ENCODE assay signal across 8 cellular contexts in the genomic region with DNA sequence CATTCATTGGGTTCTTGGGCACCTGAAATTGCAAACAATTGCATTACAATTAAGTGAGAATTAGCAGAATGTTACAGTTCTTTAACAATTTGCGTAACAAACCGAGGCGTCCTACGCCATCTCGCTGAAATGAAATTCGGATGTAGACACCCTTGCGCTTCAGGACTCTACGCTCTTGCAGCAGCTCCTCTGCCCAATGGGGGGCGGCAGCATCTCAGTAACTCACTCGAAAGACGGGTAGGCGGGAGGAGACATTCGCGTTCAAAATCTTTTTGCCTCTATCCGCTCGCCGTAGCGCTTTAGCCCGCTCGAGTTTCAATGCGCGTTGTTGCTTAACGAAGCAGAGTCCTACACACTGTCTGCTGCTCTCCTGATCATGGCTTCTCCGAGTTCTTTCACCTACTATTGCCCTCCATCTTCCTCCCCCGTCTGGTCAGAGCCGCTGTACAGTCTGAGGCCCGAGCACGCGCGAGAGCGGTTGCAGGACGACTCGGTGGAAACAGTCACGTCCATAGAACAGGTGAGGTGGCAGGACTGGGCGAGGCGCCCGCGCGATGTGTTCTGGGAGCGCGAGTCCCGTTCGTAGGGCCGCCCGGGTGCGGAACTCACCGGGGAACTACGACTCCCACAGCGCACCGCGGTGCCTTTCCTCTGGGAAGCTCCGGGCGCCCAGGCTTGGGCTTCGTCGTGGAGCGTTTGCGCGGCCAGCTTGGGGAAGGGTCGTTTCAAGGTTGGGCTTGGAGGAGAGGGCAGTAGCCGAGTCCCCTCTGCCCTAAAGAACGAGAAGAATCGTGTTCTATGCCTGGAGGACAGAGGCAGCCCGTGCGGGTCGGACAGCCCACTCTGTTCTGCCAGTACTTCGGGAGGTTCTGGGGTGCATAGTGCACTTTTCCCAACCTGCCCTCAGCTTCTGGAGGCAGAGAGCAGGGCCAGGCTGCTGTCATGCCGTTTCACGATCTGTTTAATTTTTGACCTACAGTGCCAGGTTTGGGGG. TPM values are rescaled to one million over a fixed set of nuclear protein-coding genes. Genes with fewer than 3 reads are reported as not detected.
DNase-seq lines count a peak whose midpoint lies in the region; ATAC-seq and TF ChIP-seq lines count a peak whose summit lies in the region.

A gene with protein sequence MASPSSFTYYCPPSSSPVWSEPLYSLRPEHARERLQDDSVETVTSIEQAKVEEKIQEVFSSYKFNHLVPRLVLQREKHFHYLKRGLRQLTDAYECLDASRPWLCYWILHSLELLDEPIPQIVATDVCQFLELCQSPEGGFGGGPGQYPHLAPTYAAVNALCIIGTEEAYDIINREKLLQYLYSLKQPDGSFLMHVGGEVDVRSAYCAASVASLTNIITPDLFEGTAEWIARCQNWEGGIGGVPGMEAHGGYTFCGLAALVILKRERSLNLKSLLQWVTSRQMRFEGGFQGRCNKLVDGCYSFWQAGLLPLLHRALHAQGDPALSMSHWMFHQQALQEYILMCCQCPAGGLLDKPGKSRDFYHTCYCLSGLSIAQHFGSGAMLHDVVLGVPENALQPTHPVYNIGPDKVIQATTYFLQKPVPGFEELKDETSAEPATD (plus strand): TSS at position 318 of the 994 bp plus-strand sequence. CDS start 59 bp downstream, at position 377.

- TF ChIP-seq EP300 in transverse colon (IDR thresholded peaks at IDR 0.05; ENCODE audit: low read depth): no peak

- DNase-seq in NCI-H1417 treated with DMSO at 0.1 percent for 48 hours (lab: John Stamatoyannopoulos, UW) (peak; percentile 84), SW480 (ENCODE audit: low spot score) (peak; percentile 97), adipocyte (ENCODE audit: low read depth) (peak; percentile 98), cardiac septum (ENCODE audit: low spot score) (peak; percentile 99), trophoblast cell (peak; percentile 96 to 98), transverse colon (peak; percentile 96)

- peak within 1 kb of the TSS; percentile 76 for H3K4ac ChIP-seq in trophoblast cell (ENCODE audit: low read depth, low read length)

- WGBS in trophoblast cell (ENCODE audit: extremely low coverage, insufficient coverage, insufficient read length): no CpG with 5 or more reads among the region's 68 CpGs
- WGBS in transverse colon (ENCODE audit: low coverage in 1 of 2), 2 donors: 0% methylated on average over 1 to 59 of the region's 68 CpGs

- H3K4me3 ChIP-seq in adipocyte (ENCODE audit: low read length): peak within 1 kb of the TSS; percentile 96
- peak within 1 kb of the TSS; percentile 87 for H3K4me3 ChIP-seq in trophoblast cell (ENCODE audit: low read depth, low read length)
- H3K4me3 ChIP-seq in transverse colon: peak within 1 kb of the TSS; percentile 48 to 83 (median 71)

- peak within 1 kb of the TSS; percentile 81 for H3K4me2 ChIP-seq in trophoblast cell (ENCODE audit: low read length)

- H4K8ac ChIP-seq in trophoblast cell (ENCODE audit: low read depth, low read length): peak within 1 kb of the TSS; percentile 99

- in situ Hi-C loops in transverse colon (cut with MboI; ENCODE audit: low pct_ligation_motif_present in 1 of 4, low pct_unique_long_range_greater_than_20kb in 1 of 4, low sequenced_read_pairs in 3 of 4): loop anchor here in 2 of 4 donors (10.0 to 25.0 kb wide), 2 partner anchors 162 to 400 kb away; no protein-coding TSS in a partner anchor

- H3K9ac ChIP-seq in adipocyte (ENCODE audit: low read length) (peak within 1 kb of the TSS; percentile 95), trophoblast cell (ENCODE audit: low read length) (peak within 1 kb of the TSS; percentile 89)

- H2AFZ ChIP-seq in trophoblast cell (ENCODE audit: insufficient read depth, low read length, poor library complexity): peak within 1 kb of the TSS; percentile 99

- intact Hi-C loops in cardiac septum (cut with DNase I): loop anchor here (2.0 kb wide), 3 partner anchors 34 to 426 kb away; a partner anchor contains a TSS
- intact Hi-C loops in transverse colon (cut with DNase I; ENCODE audit: low total_unique reads): loop anchor here (5.0 kb wide), 1 partner anchor 115 kb away; a partner anchor contains a TSS

- H3K27me3 ChIP-seq in adipocyte (replicated peaks; ENCODE audit: control insufficient read depth, insufficient read depth, low read length): no peaks in the 10 kb centered on the region
- H3K27me3 ChIP-seq in trophoblast cell (ENCODE audit: insufficient read depth, low read length): no peaks in the 10 kb centered on the region
- no peaks in the 10 kb centered on the region for H3K27me3 ChIP-seq in transverse colon

- peaks cover 8% of the 10 kb centered on the region for H3K79me1 ChIP-seq in trophoblast cell (ENCODE audit: low read length)

- H3K9me3 ChIP-seq in adipocyte (ENCODE audit: control insufficient read depth, low read length) (no peaks in the 10 kb centered on the region), trophoblast cell (ENCODE audit: insufficient read depth, low read depth, low read length) (no peaks in the 10 kb centered on the region), transverse colon (no peaks in the 10 kb centered on the region)

- TF ChIP-seq CTCF in GM12874 (IDR thresholded peaks at IDR 0.05; ENCODE audit: insufficient read depth, low read depth, low read length) (peak; percentile 74), transverse colon (IDR thresholded peaks at IDR 0.05) (peak; percentile 69 to 85 (median 79))

- H3K23ac ChIP-seq in trophoblast cell (ENCODE audit: low read length): no peak within 1 kb of the TSS

- peaks cover 4% of the 10 kb centered on the region for H3K79me2 ChIP-seq in trophoblast cell (ENCODE audit: control insufficient read depth, insufficient read depth, low read length, poor library complexity)

- H3K36me3 ChIP-seq in adipocyte (ENCODE audit: control insufficient read depth, insufficient read depth, low read length, severe bottlenecking) (no peaks in the 10 kb centered on the region), trophoblast cell (ENCODE audit: control insufficient read depth in 1 of 2, insufficient read depth in 2 of 2, low read length in 2 of 2) (no peaks in the 10 kb centered on the region), transverse colon (no peaks in the 10 kb centered on the region)

- H3K4me1 ChIP-seq in adipocyte (ENCODE audit: control insufficient read depth, insufficient read depth, low read length) (peaks cover 13% of the 10 kb centered on the region), trophoblast cell (ENCODE audit: control insufficient read depth in 1 of 2, insufficient read depth in 2 of 2, low read length in 2 of 2) (peaks cover 0 to 2% of the 10 kb centered on the region in 2 experiments), transverse colon (peaks cover 0 to 25% (median 16%) of the 10 kb centered on the region in 4 donors)

- peak within 1 kb of the TSS; percentile 95 for H3K18ac ChIP-seq in trophoblast cell (ENCODE audit: low read length)

- ATAC-seq in HG02798 (IDR thresholded peaks at IDR 0.05; ENCODE audit: poor library complexity, unreplicated experiment): peak; percentile 96

- no peak within 1 kb of the TSS for H2AK5ac ChIP-seq in trophoblast cell (ENCODE audit: low read length)

- H4K91ac ChIP-seq in trophoblast cell (ENCODE audit: low read depth, low read length): peak within 1 kb of the TSS; percentile 90

- H3K14ac ChIP-seq in trophoblast cell (ENCODE audit: low read length): peak within 1 kb of the TSS; percentile 79

- H3K27ac ChIP-seq in trophoblast cell (ENCODE audit: low read depth, low read length) (peak within 1 kb of the TSS; percentile 54), transverse colon (peak within 1 kb of the TSS; percentile 90 to 96 (median 91))

- H2BK12ac ChIP-seq in trophoblast cell (ENCODE audit: low read length): peak within 1 kb of the TSS; percentile 27

- TF ChIP-seq POLR2A in transverse colon (IDR thresholded peaks at IDR 0.05): peak; percentile 75

- peak within 1 kb of the TSS; percentile 82 for H2BK120ac ChIP-seq in trophoblast cell (ENCODE audit: insufficient read depth, low read length, poor library complexity)

- peak within 1 kb of the TSS; percentile 87 for H2BK5ac ChIP-seq in trophoblast cell (ENCODE audit: low read depth, low read length, poor library complexity)

- H4K12ac ChIP-seq in trophoblast cell (ENCODE audit: low read depth, low read length): peak within 1 kb of the TSS; percentile 99

RNA-seq across cellular contexts. Expression of the gene that starts here (rescaled TPM):
- total RNA-seq in cardiac septum (18.7 TPM), transverse colon (10 to 100 TPM in 3 of 4 donors, 1 to 10 TPM in 1; 6.5 to 77.2 (median 12.7) TPM)
- 11.9 and 12.1 TPM in 2 replicates for polyA plus RNA-seq in trophoblast cell (2013)

Comparison
In these comparisons a context has a peak if more than half of its experiments do, and no peak if none do; other contexts are left out.
1. Peak in every context shown above with its lines: DNase-seq, ATAC-seq, H3K4me3 ChIP-seq and H3K27ac ChIP-seq.